In genomic region chr2:184734338-184734737, GRCh38 we compare ENCODE assay signal across 23 cellular contexts.
"Had no signal": no experiment of that assay in that cellular context is flagged by ENCODE, and none has a peak within 500 bp of the region (broad histone marks: within the 10 kb centered on the region; RNA-seq: fewer than 3 reads in every experiment).

No MANE protein-coding gene starts in this region.

- ATAC-seq: gastrocnemius medialis; heart right ventricle; left lobe of liver; naive thymus-derived CD4-positive, alpha-beta T cell; psoas muscle; right lobe of liver; stimulated activated effector memory CD8-positive, alpha-beta T cell treated with anti-CD3 and anti-CD28 coated beads, Interleukin-12 subunit alpha, Interleukin-12 subunit beta, amount 100 ng/mL, for 72 hours; stimulated activated naive CD8-positive, alpha-beta T cell treated with anti-CD3 and anti-CD28 coated beads, Interleukin-15, Interleukin-2, amounts not matched to agents 100 U/mL and 50 U/mL, for 24 hours had no signal

- H3K4me3 ChIP-seq: esophagus muscularis mucosa, gastrocnemius medialis, heart right ventricle, psoas muscle, right lobe of liver, suprapubic skin, tibial artery, upper lobe of left lung, uterus had no signal

- H3K27ac ChIP-seq: epithelial cell of prostate, esophagus muscularis mucosa, gastrocnemius medialis, heart right ventricle, psoas muscle, right lobe of liver, suprapubic skin, tibial artery, upper lobe of left lung, uterus had no signal

- DNase-seq: cortex of kidney; effector memory CD4-positive, alpha-beta T cell; gastrocnemius medialis; heart right ventricle; hypothalamus; islet precursor cell; mammary epithelial cell; naive thymus-derived CD4-positive, alpha-beta T cell; nephron progenitor cell; psoas muscle; retina; right lobe of liver; stimulated activated CD4-positive, alpha-beta T cell treated with anti-CD3 and anti-CD28 coated beads, Interleukin-4, amount 100 ng/mL, for 1 hour; stimulated activated CD8-positive, alpha-beta memory T cell treated with anti-CD3 and anti-CD28 coated beads, Interleukin-4, amount 100 ng/mL, for 48 hours; stimulated activated naive CD8-positive, alpha-beta T cell treated with anti-CD3 and anti-CD28 coated beads, Interleukin-15, Interleukin-2, amounts not matched to agents 100 U/mL and 50 U/mL, for 24 hours; tibial artery; upper lobe of left lung; uterus had no signal

- H3K36me3 ChIP-seq: esophagus muscularis mucosa, gastrocnemius medialis, heart right ventricle, right lobe of liver, suprapubic skin, tibial artery, upper lobe of left lung, uterus had no signal

- H3K4me1 ChIP-seq: esophagus muscularis mucosa, gastrocnemius medialis, heart right ventricle, psoas muscle, right lobe of liver, suprapubic skin, tibial artery, upper lobe of left lung, uterus had no signal

- H3K9me3 ChIP-seq: esophagus muscularis mucosa, gastrocnemius medialis, psoas muscle, right lobe of liver, suprapubic skin, tibial artery, upper lobe of left lung, uterus had no signal

- H3K27me3 ChIP-seq: esophagus muscularis mucosa, gastrocnemius medialis, heart right ventricle, right lobe of liver, suprapubic skin, tibial artery, upper lobe of left lung, uterus had no signal
